8 cellular contexts compared by ENCODE assay signal in the genomic region with DNA sequence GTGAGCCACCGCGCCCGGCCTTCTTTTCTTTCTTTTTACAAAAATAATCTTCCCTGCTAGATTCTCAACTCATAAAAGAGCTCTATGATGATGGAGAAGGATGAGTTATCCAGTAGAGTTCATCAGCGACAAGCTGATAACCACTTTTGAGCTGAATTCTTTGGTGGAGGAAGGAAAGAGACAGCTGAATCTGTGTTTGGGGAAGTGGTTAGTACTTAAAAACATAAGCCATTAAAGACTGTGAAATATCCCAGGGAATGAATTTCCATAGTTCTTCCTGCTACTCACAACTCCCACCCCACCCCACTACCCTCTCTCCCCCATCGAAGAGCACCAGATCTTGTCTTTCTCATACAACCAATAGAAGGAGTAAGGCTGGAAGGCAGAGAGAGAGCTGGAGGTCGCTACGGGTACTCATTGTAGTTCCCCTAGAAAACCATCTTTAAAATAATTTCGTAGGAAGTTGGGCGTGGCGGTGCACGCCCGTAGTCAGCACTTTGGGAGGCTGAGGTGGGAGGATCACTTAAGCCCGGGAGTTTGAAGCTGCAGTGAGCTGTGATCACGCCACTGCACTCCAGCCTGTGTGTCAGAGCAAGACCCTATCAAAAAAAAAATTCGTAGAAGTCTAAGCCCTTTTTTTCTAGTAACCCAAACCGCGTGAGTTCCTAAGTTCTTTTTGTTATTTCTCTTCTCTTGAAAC. TPM values are rescaled to one million over a fixed set of nuclear protein-coding genes. Genes with fewer than 3 reads are reported as not detected.
A peak's percentile ranks its signal among the peaks of the same experiment; 100 is the strongest.
DNase-seq lines count a peak whose midpoint lies in the region; ATAC-seq and TF ChIP-seq lines count a peak whose summit lies in the region.

No MANE protein-coding gene starts in this region.

- ATAC-seq in Right ventricle myocardium inferior: peak; percentile 55
- no peak for ATAC-seq in GM18907 (IDR thresholded peaks at IDR 0.05; ENCODE audit: unreplicated experiment)

- intact Hi-C loops in Right ventricle myocardium inferior (cut with DNase I) (loop anchor here (5.0 kb wide), 1 partner anchor 50 kb away; no protein-coding TSS in a partner anchor), cardiac septum (cut with DNase I) (no loop called here)

- no peak for DNase-seq in Right ventricle myocardium inferior (ENCODE audit: missing footprints)
- DNase-seq in cardiac septum (ENCODE audit: low spot score): no peak
- DNase-seq in KG1 (lab: John Stamatoyannopoulos, UW): no peak
- DNase-seq in dermis blood vessel endothelial cell: no peak

- H3K4me2 ChIP-seq in SU-DHL-6 (ENCODE audit: low read depth, low read length, poor library complexity, severe bottlenecking): peak overlapping the region; percentile 83

- H3K9ac ChIP-seq in SU-DHL-6 (ENCODE audit: low read length): peak overlapping the region; percentile 78
- H3K9ac ChIP-seq in endocrine pancreas (ENCODE audit: control insufficient read depth, insufficient read depth, low read length): no peak overlapping the region

- H3F3A ChIP-seq in SU-DHL-6 (ENCODE audit: insufficient read depth): 0 out of 2 replicates have a peak, but pooled peaks cover 3% of the 10 kb centered on the region

- H3K9me2 ChIP-seq in SU-DHL-6 (replicated peaks; ENCODE audit: insufficient read depth, low read length): no peaks in the 10 kb centered on the region

- H3K27ac ChIP-seq in SU-DHL-6 (ENCODE audit: low read depth, low read length) (no peak overlapping the region), neutrophil (peak overlapping the region; percentile 64)

- peak overlapping the region; percentile 66 for H2AFZ ChIP-seq in SU-DHL-6 (ENCODE audit: low read depth, low read length, severe bottlenecking)

- H3K9me3 ChIP-seq in SU-DHL-6 (ENCODE audit: insufficient read depth, low read length) (no peaks in the 10 kb centered on the region), endocrine pancreas (ENCODE audit: control insufficient read depth, low read length) (no peaks in the 10 kb centered on the region), neutrophil (no peaks in the 10 kb centered on the region)

- H3K79me2 ChIP-seq in SU-DHL-6 (ENCODE audit: insufficient read depth, low read length): peaks cover 27% of the 10 kb centered on the region

- H4K20me1 ChIP-seq in SU-DHL-6 (ENCODE audit: low read depth, low read length): no peaks in the 10 kb centered on the region

- TF ChIP-seq CTCF in SU-DHL-6 (IDR thresholded peaks at IDR 0.05; ENCODE audit: insufficient read depth, low read length, poor library complexity, severe bottlenecking) (no peak), neutrophil (IDR thresholded peaks at IDR 0.05) (no peak)

- H3K27me3 ChIP-seq in SU-DHL-6 (ENCODE audit: low read length) (no peaks in the 10 kb centered on the region), endocrine pancreas (ENCODE audit: control insufficient read depth, insufficient read depth, low read length) (no peaks in the 10 kb centered on the region), neutrophil (no peaks in the 10 kb centered on the region)

- H3K4me1 ChIP-seq in endocrine pancreas (ENCODE audit: control insufficient read depth, insufficient read depth, low read length): no peaks in the 10 kb centered on the region
- H3K4me1 ChIP-seq in neutrophil (ENCODE audit: control insufficient read depth in 1 of 2, insufficient read depth in 1 of 2, low read depth in 1 of 2, low read length in 1 of 2): peaks cover 19 to 30% of the 10 kb centered on the region in 2 experiments

- H3K36me3 ChIP-seq in SU-DHL-6 (ENCODE audit: low read length): peaks cover 5% of the 10 kb centered on the region; the same call in 1 of the 2 replicates
- H3K36me3 ChIP-seq in endocrine pancreas (ENCODE audit: control insufficient read depth, insufficient read depth, low read length): no peaks in the 10 kb centered on the region
- H3K36me3 ChIP-seq in neutrophil: no peaks in the 10 kb centered on the region

- H3K4me3 ChIP-seq in SU-DHL-6 (ENCODE audit: insufficient read depth, low read length, poor library complexity, severe bottlenecking) (peak overlapping the region; percentile 93), endocrine pancreas (ENCODE audit: control insufficient read depth, insufficient read depth, low read length) (peak overlapping the region; percentile 74), neutrophil (ENCODE audit: low read depth in 1 of 2, low read length in 1 of 2) (peak overlapping the region; percentile 83 to 84)

RNA-seq across cellular contexts. Expression of a gene that starts 0.6 kb away (rescaled TPM):
- total RNA-seq in Right ventricle myocardium inferior (0.97 TPM), cardiac septum (0.16 TPM), dermis blood vessel endothelial cell (4.8 and 16.5 TPM in 2 replicates)

RNA-seq across cellular contexts. Expression of a gene that starts 27.9 kb away (rescaled TPM):
- total RNA-seq in Right ventricle myocardium inferior: 392 TPM
- total RNA-seq in cardiac septum: 322 TPM
- 185 and 491 TPM in 2 replicates for total RNA-seq in dermis blood vessel endothelial cell

RNA-seq across cellular contexts. Expression of a gene that starts 32.0 kb away (rescaled TPM):
- total RNA-seq in Right ventricle myocardium inferior: 38.5 TPM
- total RNA-seq in cardiac septum: 29.5 TPM
- total RNA-seq in dermis blood vessel endothelial cell: 35.2 and 43.1 TPM in 2 replicates

RNA-seq across cellular contexts. Expression of a gene that starts 35.5 kb away (rescaled TPM):
- total RNA-seq in Right ventricle myocardium inferior: 18.2 TPM
- total RNA-seq in cardiac septum: 21.2 TPM
- 11.7 and 17.7 TPM in 2 replicates for total RNA-seq in dermis blood vessel endothelial cell

RNA-seq across cellular contexts. Expression of a gene that starts 54.0 kb away (rescaled TPM):
- 38.5 TPM for total RNA-seq in Right ventricle myocardium inferior
- total RNA-seq in cardiac septum: 39.8 TPM
- total RNA-seq in dermis blood vessel endothelial cell: 38.6 and 44.3 TPM in 2 replicates
